Comparison of ENCODE assay signal across 12 cellular contexts in genomic region chr9:79980440-79980839, GRCh38.
DNase-seq lines count a peak whose midpoint lies in the region; ATAC-seq and TF ChIP-seq lines count a peak whose summit lies in the region.
"Had no signal": no experiment of that assay in that cellular context is flagged by ENCODE, and none has a peak within 500 bp of the region (broad histone marks: within the 10 kb centered on the region; RNA-seq: fewer than 3 reads in every experiment).

No MANE protein-coding gene starts in this region.

- H3K4me1 ChIP-seq in HEK293 (ENCODE audit: control insufficient read depth, insufficient read depth, low read length): no peaks in the 10 kb centered on the region

- no peak overlapping the region for H3K4me3 ChIP-seq in HEK293 (ENCODE audit: low read depth, low read length)

- H3K9me3 ChIP-seq in HEK293 (ENCODE audit: control insufficient read depth, insufficient read depth, low read depth, low read length): no peaks in the 10 kb centered on the region

- peaks cover 5% of the 10 kb centered on the region for H3K36me3 Mint-ChIP-seq in mesothelial cell of epicardium
- H3K36me3 Mint-ChIP-seq: CD14-positive monocyte; CD8-positive, alpha-beta T cell had no signal

- ATAC-seq in HG03378 (IDR thresholded peaks at IDR 0.05; ENCODE audit: unreplicated experiment): no peak
- ATAC-seq: CD8-positive, alpha-beta T cell; HCT116 had no signal

- DNase-seq in NCI-H2227 treated with DMSO at 0.1 percent for 48 hours (lab: John Stamatoyannopoulos, UW) (peak; percentile 48), mesothelial cell of epicardium (ENCODE audit: low spot score in 2 of 2, unreplicated experiment in 2 of 2) (no peak), retina (peak; percentile 50), DMS153 (lab: John Stamatoyannopoulos, UW) (no peak), AG08395 (ENCODE audit: low spot score) (no peak)
- DNase-seq: CD8-positive, alpha-beta T cell; COR-L47 had no signal

- POLR2A ChIA-PET in HEK293 (lab: Yijun Ruan, JAX): no interaction called here

- H3K27me3 Mint-ChIP-seq in mesothelial cell of epicardium (ENCODE audit: low read depth): no peaks in the 10 kb centered on the region

- no peak overlapping the region for H3K27ac ChIP-seq in HEK293 (ENCODE audit: extremely low read depth, low read depth, low read length)

- CTCF ChIA-PET in HEK293 (lab: Yijun Ruan, JAX): no interaction called here

- H3K27ac Mint-ChIP-seq in mesothelial cell of epicardium: peak overlapping the region; percentile 48
- H3K27ac Mint-ChIP-seq: CD14-positive monocyte; CD8-positive, alpha-beta T cell; IgD-negative memory B cell had no signal

- no peak overlapping the region for H3K4me3 Mint-ChIP-seq in mesothelial cell of epicardium
- H3K4me3 Mint-ChIP-seq: CD14-positive monocyte; CD8-positive, alpha-beta T cell; IgD-negative memory B cell had no signal

- peaks cover 51% of the 10 kb centered on the region for H3K4me1 Mint-ChIP-seq in mesothelial cell of epicardium
- H3K4me1 Mint-ChIP-seq: CD14-positive monocyte had no signal

- peaks cover 14% of the 10 kb centered on the region for H3K9me3 Mint-ChIP-seq in mesothelial cell of epicardium
- H3K9me3 Mint-ChIP-seq: CD8-positive, alpha-beta T cell had no signal

- no peaks in the 10 kb centered on the region for H3K36me3 ChIP-seq in HEK293 (ENCODE audit: control insufficient read depth in 2 of 2, insufficient read depth in 1 of 2, low read length in 2 of 2)

- TF ChIP-seq CTCF in HEK293 (tag by site-specific recombination; IDR thresholded peaks at IDR 0.05): no peak
- no peak for TF ChIP-seq CTCF in mesothelial cell of epicardium (IDR thresholded peaks at IDR 0.05; ENCODE audit: unreplicated experiment)

TF ChIP-seq in HEK293, 187 proteins besides CTCF, POLR2A, EP300 and RAD21:
- TF ChIP-seq EGR2 (tag by site-specific recombination; IDR thresholded peaks at IDR 0.05; ENCODE audit: low read depth) (peak; percentile 43; the same call in 1 of the 2 replicates), REPIN1 (tag by site-specific recombination; IDR thresholded peaks at IDR 0.05; ENCODE audit: low read depth) (no peak), MZF1 (tag by site-specific recombination; IDR thresholded peaks at IDR 0.05; ENCODE audit: borderline replicate concordance) (no peak), ZNF292 (tag by site-specific recombination; IDR thresholded peaks at IDR 0.05; ENCODE audit: borderline replicate concordance, low read depth) (no peak), HOXC10 (CRISPR knock-in tag; IDR thresholded peaks at IDR 0.05) (no peak), GLI4 (tag by site-specific recombination; IDR thresholded peaks at IDR 0.05) (no peak), ZIC2 (tag by site-specific recombination; IDR thresholded peaks at IDR 0.05) (no peak), ZNF169 (tag by site-specific recombination; IDR thresholded peaks at IDR 0.05) (no peak), ZBTB8A (tag by site-specific recombination; IDR thresholded peaks at IDR 0.05) (no peak), YY1 (tag by site-specific recombination; IDR thresholded peaks at IDR 0.05) (no peak), ZNF626 (tag by site-specific recombination; IDR thresholded peaks at IDR 0.05) (no peak), ZFHX2 (tag by site-specific recombination; conservative IDR thresholded peaks at IDR 0.05) (peak; percentile 76), KLF8 (tag by site-specific recombination; IDR thresholded peaks at IDR 0.05) (no peak), YY2 (tag by site-specific recombination; IDR thresholded peaks at IDR 0.05) (no peak), ZSCAN5A (tag by site-specific recombination; IDR thresholded peaks at IDR 0.05) (no peak), OVOL3 (tag by site-specific recombination; IDR thresholded peaks at IDR 0.05) (no peak)

Comparison
In these comparisons a context has a peak if more than half of its experiments do, and no peak if none do; other contexts are left out.
1. DNase-seq: peak in NCI-H2227 treated with DMSO at 0.1 percent for 48 hours (single experiment) and retina (single experiment); none in mesothelial cell of epicardium (0 of 2), DMS153 (single experiment) and AG08395 (single experiment).